Comparison of ENCODE assay signal across 24 cellular contexts in genomic region chr3:165778891-165779290, GRCh38.
"Had no signal": no experiment of that assay in that cellular context is flagged by ENCODE, and none has a peak within 500 bp of the region (broad histone marks: within the 10 kb centered on the region; RNA-seq: fewer than 3 reads in every experiment).

No MANE protein-coding gene starts in this region.

- H3K27ac ChIP-seq: colonic mucosa, epithelial cell of prostate, esophagus squamous epithelium, gastrocnemius medialis, heart right ventricle, left lung, lower lobe of right lung had no signal

- H3K4me3 ChIP-seq: colonic mucosa, esophagus squamous epithelium, gastrocnemius medialis, heart right ventricle, left lung, lower lobe of right lung, mucosa of descending colon had no signal

- H3K9me3 ChIP-seq: colonic mucosa, esophagus squamous epithelium, gastrocnemius medialis, lower lobe of right lung, mucosa of descending colon had no signal

- H3K36me3 Mint-ChIP-seq: mesothelial cell of epicardium had no signal

- FAIRE-seq: endometrium, islet of Langerhans, keratinocyte had no signal

- DNase-seq: colonic mucosa; cortex of kidney; effector CD8-positive, alpha-beta T cell; effector memory CD8-positive, alpha-beta T cell; endodermal cell; erythroblast; esophagus squamous epithelium; foreskin fibroblast; gastrocnemius medialis; glutamatergic neuron; head of caudate nucleus; heart right ventricle; hippocampal formation; left cardiac atrium; left lung; left ventricle myocardium superior; lower lobe of right lung; mucosa of descending colon had no signal

- H3K27me3 Mint-ChIP-seq: dendritic cell treated with granulocyte-macrophage colony-stimulating factor and Interleukin-4, amounts not matched to agents 40 ng/mL and 50 ng/mL, for 4 days; effector memory CD8-positive, alpha-beta T cell had no signal

- H3K36me3 ChIP-seq: colonic mucosa, esophagus squamous epithelium, gastrocnemius medialis, heart right ventricle, left lung, lower lobe of right lung had no signal

- H3K4me1 ChIP-seq: colonic mucosa, esophagus squamous epithelium, gastrocnemius medialis, heart right ventricle, left lung, lower lobe of right lung had no signal

- H3K4me3 Mint-ChIP-seq: dendritic cell treated with granulocyte-macrophage colony-stimulating factor and Interleukin-4, amounts not matched to agents 40 ng/mL and 50 ng/mL, for 4 days; effector memory CD8-positive, alpha-beta T cell; endodermal cell; mesothelial cell of epicardium had no signal

- H3K27ac Mint-ChIP-seq: dendritic cell treated with granulocyte-macrophage colony-stimulating factor and Interleukin-4, amounts not matched to agents 40 ng/mL and 50 ng/mL, for 4 days; effector memory CD8-positive, alpha-beta T cell; endodermal cell; mesothelial cell of epicardium had no signal

- H3K27me3 ChIP-seq: colonic mucosa, esophagus squamous epithelium, gastrocnemius medialis, heart right ventricle, left lung had no signal

- H3K9me3 Mint-ChIP-seq: dendritic cell treated with granulocyte-macrophage colony-stimulating factor and Interleukin-4, amounts not matched to agents 40 ng/mL and 50 ng/mL, for 4 days; endodermal cell; mesothelial cell of epicardium had no signal

- H3K4me1 Mint-ChIP-seq: endodermal cell, mesothelial cell of epicardium had no signal
